Comparison of ENCODE assay signal across 1 cellular context in the genomic region with DNA sequence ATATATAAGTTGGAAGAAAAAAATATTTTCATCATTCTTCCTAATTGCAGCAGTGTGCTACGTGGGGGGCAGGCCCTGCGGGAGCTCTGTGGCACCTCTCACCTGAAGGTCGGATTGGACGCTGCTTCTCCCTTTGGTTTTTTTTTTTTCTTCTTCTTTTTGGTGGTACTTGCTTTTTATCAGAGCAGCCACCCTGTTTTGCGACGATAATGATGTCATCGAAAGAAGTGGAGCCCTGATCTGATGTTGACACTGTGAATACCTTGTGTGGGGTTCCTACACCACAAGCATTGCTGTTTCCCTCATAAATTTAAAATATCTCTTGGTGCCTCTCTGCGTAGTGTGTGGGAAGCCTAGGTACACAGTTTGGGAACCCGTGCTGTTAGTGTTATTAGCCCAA.
A peak's percentile ranks its signal among the peaks of the same experiment; 100 is the strongest.
TF ChIP-seq lines count a peak whose summit lies in the region.

No MANE protein-coding gene starts in this region.

TF ChIP-seq in K562, 482 proteins besides CTCF, POLR2A, EP300 and RAD21 (continued from another document and continues in another):
- TF ChIP-seq, protein P1, sequence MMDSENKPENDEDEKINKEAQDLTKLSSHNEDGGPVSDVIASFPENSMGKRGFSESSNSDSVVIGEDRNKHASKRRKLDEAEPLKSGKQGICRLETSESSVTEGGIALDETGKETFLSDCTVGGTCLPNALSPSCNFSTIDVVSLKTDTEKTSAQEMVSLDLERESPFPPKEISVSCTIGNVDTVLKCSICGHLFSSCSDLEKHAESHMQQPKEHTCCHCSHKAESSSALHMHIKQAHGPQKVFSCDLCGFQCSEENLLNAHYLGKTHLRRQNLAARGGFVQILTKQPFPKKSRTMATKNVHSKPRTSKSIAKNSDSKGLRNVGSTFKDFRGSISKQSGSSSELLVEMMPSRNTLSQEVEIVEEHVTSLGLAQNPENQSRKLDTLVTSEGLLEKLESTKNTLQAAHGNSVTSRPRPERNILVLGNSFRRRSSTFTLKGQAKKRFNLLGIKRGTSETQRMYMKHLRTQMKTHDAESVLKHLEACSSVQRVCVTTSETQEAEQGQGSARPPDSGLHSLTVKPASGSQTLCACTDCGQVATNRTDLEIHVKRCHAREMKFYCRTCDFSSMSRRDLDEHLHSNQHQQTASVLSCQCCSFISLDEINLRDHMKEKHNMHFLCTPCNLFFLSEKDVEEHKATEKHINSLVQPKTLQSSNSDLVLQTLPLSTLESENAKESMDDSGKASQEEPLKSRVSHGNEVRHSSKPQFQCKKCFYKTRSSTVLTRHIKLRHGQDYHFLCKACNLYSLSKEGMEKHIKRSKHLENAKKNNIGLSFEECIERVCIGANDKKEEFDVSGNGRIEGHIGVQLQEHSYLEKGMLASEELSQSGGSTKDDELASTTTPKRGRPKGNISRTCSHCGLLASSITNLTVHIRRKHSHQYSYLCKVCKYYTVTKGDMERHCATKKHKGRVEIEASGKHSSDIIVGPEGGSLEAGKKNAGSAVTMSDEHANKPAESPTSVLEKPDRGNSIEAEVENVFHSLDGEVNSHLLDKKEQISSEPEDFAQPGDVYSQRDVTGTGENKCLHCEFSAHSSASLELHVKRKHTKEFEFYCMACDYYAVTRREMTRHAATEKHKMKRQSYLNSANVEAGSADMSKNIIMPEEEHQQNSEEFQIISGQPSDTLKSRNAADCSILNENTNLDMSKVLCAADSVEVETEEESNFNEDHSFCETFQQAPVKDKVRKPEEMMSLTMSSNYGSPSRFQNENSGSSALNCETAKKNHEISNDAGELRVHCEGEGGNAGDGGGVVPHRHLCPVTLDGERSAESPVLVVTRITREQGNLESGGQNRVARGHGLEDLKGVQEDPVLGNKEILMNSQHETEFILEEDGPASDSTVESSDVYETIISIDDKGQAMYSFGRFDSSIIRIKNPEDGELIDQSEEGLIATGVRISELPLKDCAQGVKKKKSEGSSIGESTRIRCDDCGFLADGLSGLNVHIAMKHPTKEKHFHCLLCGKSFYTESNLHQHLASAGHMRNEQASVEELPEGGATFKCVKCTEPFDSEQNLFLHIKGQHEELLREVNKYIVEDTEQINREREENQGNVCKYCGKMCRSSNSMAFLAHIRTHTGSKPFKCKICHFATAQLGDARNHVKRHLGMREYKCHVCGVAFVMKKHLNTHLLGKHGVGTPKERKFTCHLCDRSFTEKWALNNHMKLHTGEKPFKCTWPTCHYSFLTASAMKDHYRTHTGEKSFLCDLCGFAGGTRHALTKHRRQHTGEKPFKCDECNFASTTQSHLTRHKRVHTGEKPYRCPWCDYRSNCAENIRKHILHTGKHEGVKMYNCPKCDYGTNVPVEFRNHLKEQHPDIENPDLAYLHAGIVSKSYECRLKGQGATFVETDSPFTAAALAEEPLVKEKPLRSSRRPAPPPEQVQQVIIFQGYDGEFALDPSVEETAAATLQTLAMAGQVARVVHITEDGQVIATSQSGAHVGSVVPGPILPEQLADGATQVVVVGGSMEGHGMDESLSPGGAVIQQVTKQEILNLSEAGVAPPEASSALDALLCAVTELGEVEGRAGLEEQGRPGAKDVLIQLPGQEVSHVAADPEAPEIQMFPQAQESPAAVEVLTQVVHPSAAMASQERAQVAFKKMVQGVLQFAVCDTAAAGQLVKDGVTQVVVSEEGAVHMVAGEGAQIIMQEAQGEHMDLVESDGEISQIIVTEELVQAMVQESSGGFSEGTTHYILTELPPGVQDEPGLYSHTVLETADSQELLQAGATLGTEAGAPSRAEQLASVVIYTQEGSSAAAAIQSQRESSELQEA (IDR thresholded peaks at IDR 0.05; ENCODE audit: low read depth), result no peak
- TF ChIP-seq MYBL2 (IDR thresholded peaks at IDR 0.05; ENCODE audit: low read depth) (no peak), MYBL2 (CRISPR knock-in tag; IDR thresholded peaks at IDR 0.05; ENCODE audit: borderline replicate concordance) (no peak), MXI1 (IDR thresholded peaks at IDR 0.05; ENCODE audit: low read depth, low read length) (no peak), TCF7 (IDR thresholded peaks at IDR 0.05; ENCODE audit: borderline replicate concordance) (no peak), POLR2H (tag; IDR thresholded peaks at IDR 0.05; ENCODE audit: low read depth) (no peak), ZNF436 (CRISPR knock-in tag; IDR thresholded peaks at IDR 0.05) (no peak), RBM14 (IDR thresholded peaks at IDR 0.05; ENCODE audit: borderline replicate concordance, insufficient read depth, low read depth, low read length) (no peak), CBFB (CRISPR knock-in tag; IDR thresholded peaks at IDR 0.05) (no peak), ZNF212 (CRISPR knock-in tag; IDR thresholded peaks at IDR 0.05) (no peak), NFATC3 (IDR thresholded peaks at IDR 0.05) (no peak), SUPT5H (IDR thresholded peaks at IDR 0.05) (no peak), RBFOX2 (IDR thresholded peaks at IDR 0.05; ENCODE audit: low read depth, low read length) (no peak), U2AF2 (optimal IDR thresholded peaks at IDR 0.05; ENCODE audit: low read depth, low read length) (no peak), CXXC5 (CRISPR knock-in tag; IDR thresholded peaks at IDR 0.05) (peak; percentile 54), ZBED1 (IDR thresholded peaks at IDR 0.05) (peak; percentile 36; the same call in 1 of the 2 replicates), NFE2 (IDR thresholded peaks at IDR 0.05; ENCODE audit: low read depth) (0 out of 2 replicates have a peak, but pooled peaks have one; percentile 4), CHD2 (IDR thresholded peaks at IDR 0.05; ENCODE audit: low read depth, low read length) (no peak), U2AF1 (optimal IDR thresholded peaks at IDR 0.05; ENCODE audit: low read depth, low read length) (peak; percentile 4), CUX1 (CRISPR knock-in tag; IDR thresholded peaks at IDR 0.05) (no peak), KDM5B (IDR thresholded peaks at IDR 0.05; ENCODE audit: insufficient replicate concordance, low read depth, low read length) (no peak), MEF2D (tag; conservative IDR thresholded peaks at IDR 0.05; ENCODE audit: low read depth) (no peak), PPARD (CRISPR knock-in tag; IDR thresholded peaks at IDR 0.05) (no peak), EP400 (IDR thresholded peaks at IDR 0.05) (no peak), NR1H2 (CRISPR knock-in tag; IDR thresholded peaks at IDR 0.05) (no peak), ZSCAN32 (CRISPR knock-in tag; IDR thresholded peaks at IDR 0.05) (no peak), TCF3 (CRISPR knock-in tag; IDR thresholded peaks at IDR 0.05) (peak; percentile 80), ATF7 (IDR thresholded peaks at IDR 0.05) (peak; percentile 99), SRSF9 (IDR thresholded peaks at IDR 0.05; ENCODE audit: borderline replicate concordance, low read depth, low read length) (no peak), DPF2 (IDR thresholded peaks at IDR 0.05) (peak; percentile 93), ZNF76 (CRISPR knock-in tag; IDR thresholded peaks at IDR 0.05; ENCODE audit: borderline replicate concordance) (no peak), HDAC3 (IDR thresholded peaks at IDR 0.05; ENCODE audit: borderline replicate concordance, partially characterized antibody) (peak; percentile 20), KLF10 (CRISPR knock-in tag; IDR thresholded peaks at IDR 0.05) (no peak)
- TF ChIP-seq, protein P2, sequence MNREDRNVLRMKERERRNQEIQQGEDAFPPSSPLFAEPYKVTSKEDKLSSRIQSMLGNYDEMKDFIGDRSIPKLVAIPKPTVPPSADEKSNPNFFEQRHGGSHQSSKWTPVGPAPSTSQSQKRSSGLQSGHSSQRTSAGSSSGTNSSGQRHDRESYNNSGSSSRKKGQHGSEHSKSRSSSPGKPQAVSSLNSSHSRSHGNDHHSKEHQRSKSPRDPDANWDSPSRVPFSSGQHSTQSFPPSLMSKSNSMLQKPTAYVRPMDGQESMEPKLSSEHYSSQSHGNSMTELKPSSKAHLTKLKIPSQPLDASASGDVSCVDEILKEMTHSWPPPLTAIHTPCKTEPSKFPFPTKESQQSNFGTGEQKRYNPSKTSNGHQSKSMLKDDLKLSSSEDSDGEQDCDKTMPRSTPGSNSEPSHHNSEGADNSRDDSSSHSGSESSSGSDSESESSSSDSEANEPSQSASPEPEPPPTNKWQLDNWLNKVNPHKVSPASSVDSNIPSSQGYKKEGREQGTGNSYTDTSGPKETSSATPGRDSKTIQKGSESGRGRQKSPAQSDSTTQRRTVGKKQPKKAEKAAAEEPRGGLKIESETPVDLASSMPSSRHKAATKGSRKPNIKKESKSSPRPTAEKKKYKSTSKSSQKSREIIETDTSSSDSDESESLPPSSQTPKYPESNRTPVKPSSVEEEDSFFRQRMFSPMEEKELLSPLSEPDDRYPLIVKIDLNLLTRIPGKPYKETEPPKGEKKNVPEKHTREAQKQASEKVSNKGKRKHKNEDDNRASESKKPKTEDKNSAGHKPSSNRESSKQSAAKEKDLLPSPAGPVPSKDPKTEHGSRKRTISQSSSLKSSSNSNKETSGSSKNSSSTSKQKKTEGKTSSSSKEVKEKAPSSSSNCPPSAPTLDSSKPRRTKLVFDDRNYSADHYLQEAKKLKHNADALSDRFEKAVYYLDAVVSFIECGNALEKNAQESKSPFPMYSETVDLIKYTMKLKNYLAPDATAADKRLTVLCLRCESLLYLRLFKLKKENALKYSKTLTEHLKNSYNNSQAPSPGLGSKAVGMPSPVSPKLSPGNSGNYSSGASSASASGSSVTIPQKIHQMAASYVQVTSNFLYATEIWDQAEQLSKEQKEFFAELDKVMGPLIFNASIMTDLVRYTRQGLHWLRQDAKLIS (CRISPR knock-in tag; IDR thresholded peaks at IDR 0.05), result no peak
- TF ChIP-seq, protein P3, sequence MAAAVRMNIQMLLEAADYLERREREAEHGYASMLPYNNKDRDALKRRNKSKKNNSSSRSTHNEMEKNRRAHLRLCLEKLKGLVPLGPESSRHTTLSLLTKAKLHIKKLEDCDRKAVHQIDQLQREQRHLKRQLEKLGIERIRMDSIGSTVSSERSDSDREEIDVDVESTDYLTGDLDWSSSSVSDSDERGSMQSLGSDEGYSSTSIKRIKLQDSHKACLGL (CRISPR knock-in tag; IDR thresholded peaks at IDR 0.05; ENCODE audit: borderline replicate concordance, poor library complexity, severe bottlenecking), result no peak
- TF ChIP-seq, protein P4, sequence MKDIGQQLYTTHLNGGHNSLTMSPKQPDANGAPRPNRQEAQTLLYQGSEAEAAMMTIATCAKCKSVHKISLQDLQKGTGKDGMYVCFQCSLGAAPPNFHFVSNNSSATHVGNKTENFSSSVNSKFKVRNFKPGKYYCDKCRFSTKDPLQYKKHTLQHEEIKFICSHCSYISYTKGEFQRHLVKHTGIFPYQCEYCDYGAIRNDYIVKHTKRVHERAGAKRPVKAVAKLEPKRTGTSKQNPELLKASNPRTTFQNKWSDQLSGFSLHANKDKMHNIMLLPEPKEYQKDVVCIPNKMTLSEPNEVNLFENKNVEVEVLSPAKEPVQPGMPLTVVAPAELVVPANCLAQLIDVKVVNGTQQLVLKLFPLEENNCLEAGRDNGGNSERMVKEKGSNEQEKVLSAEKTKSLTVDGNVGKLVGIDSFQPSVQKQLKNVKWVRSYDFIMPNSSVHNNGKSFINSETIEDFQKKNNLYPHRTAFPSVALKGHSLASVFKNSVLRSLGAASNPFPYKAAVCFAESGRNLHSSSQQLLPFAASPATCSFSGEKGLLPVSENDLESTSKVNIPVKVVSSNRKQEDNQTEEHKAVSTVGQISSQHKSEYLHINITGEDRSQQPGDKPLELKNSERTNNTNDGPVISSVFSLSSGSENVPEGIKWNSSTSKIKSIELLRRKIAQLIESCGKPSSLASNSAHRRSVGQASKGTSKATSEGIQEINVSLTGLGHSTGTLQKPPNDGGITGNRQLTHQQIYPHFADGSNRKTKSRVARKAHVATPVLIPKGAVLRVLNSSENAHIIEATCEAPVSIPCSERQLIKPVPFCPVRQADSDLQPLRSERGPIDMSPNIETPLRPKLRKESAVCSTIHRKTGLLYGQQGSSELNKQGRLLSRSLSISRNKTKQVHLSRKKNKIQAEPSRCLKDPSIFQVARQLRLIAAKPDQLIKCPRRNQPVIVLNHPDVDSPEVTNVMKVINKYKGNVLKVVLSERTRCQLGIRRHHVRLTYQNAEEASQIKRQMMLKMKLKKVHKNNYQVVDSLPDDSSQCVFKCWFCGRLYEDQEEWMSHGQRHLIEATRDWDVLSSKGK (CRISPR knock-in tag; IDR thresholded peaks at IDR 0.05), result no peak
- TF ChIP-seq, protein P5, sequence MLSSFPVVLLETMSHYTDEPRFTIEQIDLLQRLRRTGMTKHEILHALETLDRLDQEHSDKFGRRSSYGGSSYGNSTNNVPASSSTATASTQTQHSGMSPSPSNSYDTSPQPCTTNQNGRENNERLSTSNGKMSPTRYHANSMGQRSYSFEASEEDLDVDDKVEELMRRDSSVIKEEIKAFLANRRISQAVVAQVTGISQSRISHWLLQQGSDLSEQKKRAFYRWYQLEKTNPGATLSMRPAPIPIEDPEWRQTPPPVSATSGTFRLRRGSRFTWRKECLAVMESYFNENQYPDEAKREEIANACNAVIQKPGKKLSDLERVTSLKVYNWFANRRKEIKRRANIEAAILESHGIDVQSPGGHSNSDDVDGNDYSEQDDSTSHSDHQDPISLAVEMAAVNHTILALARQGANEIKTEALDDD (IDR thresholded peaks at IDR 0.05), result no peak
